16 cellular contexts compared by ENCODE assay signal in the genomic region with DNA sequence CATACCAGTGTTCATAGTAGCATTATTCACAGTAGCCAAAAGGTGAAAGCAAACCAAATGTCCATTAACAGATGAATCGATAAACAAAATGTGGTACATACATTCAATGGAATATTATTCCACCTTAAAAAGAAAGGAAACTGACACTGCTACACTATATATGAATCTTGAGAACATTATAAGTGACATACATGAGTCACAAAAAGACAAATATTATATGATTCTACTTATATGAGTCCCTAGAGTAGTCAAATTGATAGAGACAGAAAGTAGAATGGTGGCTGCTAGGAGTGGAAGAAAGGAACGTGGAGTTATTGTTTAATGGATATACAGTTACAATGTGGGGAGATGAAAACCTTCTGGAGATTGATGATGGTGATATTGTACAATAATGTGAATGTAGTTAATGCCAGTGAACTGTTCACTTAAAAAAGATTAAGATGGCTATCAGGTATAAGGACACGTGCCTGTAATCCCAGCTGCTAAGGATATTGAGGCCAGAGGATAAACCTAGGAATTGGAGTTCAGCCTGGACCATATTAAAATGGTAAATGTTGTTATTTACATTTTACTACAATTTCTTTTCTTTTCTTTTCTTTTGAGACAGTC. TPM values are rescaled to one million over a fixed set of nuclear protein-coding genes. Genes with fewer than 3 reads are reported as not detected.
A peak's percentile ranks its signal among the peaks of the same experiment; 100 is the strongest.
DNase-seq lines count a peak whose midpoint lies in the region; ATAC-seq and TF ChIP-seq lines count a peak whose summit lies in the region.
"Had no signal": no experiment of that assay in that cellular context is flagged by ENCODE, and none has a peak within 500 bp of the region (broad histone marks: within the 10 kb centered on the region; RNA-seq: fewer than 3 reads in every experiment).

No MANE protein-coding gene starts in this region.

- peak overlapping the region; percentile 60 for H3K27ac Mint-ChIP-seq in activated CD4-positive, alpha-beta T cell treated with anti-CD3 and anti-CD28 coated beads, Interleukin-2, amount 10 ng/mL, durations not matched to agents 24 days and 14 days
- peak overlapping the region; percentile 10 to 18 for H3K27ac Mint-ChIP-seq in natural killer cell treated with Interleukin-12 subunit alpha and Interleukin-12 subunit beta and Interleukin-15 and Interleukin-18, amount 100 ng/mL, for 72 hours
- peak overlapping the region in 1 of 2 donors; percentile 14 for H3K27ac Mint-ChIP-seq in natural killer cell
- peak overlapping the region; percentile 9 for H3K27ac Mint-ChIP-seq in activated T-helper 1 cell treated with anti-CD3 and anti-CD28 coated beads, Interleukin-12 subunit alpha, Interleukin-12 subunit beta, Interleukin-2, Interleukin-4 antibody, amounts not matched to agents 30 ng/mL and 10 ng/mL and 1 ng/mL, durations not matched to agents 14 hours and 24 hours and 36 hours
- H3K27ac Mint-ChIP-seq: H9 had no signal

- peaks cover 32% of the 10 kb centered on the region for H3K36me3 Mint-ChIP-seq in activated CD4-positive, alpha-beta T cell treated with anti-CD3 and anti-CD28 coated beads, Interleukin-2, amount 10 ng/mL, durations not matched to agents 24 days and 14 days (ENCODE audit: low read depth)
- no peaks in the 10 kb centered on the region for H3K36me3 Mint-ChIP-seq in natural killer cell treated with Interleukin-12 subunit alpha and Interleukin-12 subunit beta and Interleukin-15 and Interleukin-18, amount 100 ng/mL, for 72 hours
- no peaks in the 10 kb centered on the region for H3K36me3 Mint-ChIP-seq in natural killer cell
- H3K36me3 Mint-ChIP-seq in activated T-helper 1 cell treated with anti-CD3 and anti-CD28 coated beads, Interleukin-12 subunit alpha, Interleukin-12 subunit beta, Interleukin-2, Interleukin-4 antibody, amounts not matched to agents 30 ng/mL and 10 ng/mL and 1 ng/mL, durations not matched to agents 14 hours and 24 hours and 36 hours (ENCODE audit: low read depth) = peaks cover 12% of the 10 kb centered on the region

- H3K9me3 Mint-ChIP-seq in activated CD4-positive, alpha-beta T cell treated with anti-CD3 and anti-CD28 coated beads, Interleukin-2, amount 10 ng/mL, durations not matched to agents 24 days and 14 days = no peaks in the 10 kb centered on the region
- no peaks in the 10 kb centered on the region for H3K9me3 Mint-ChIP-seq in natural killer cell treated with Interleukin-12 subunit alpha and Interleukin-12 subunit beta and Interleukin-15 and Interleukin-18, amount 100 ng/mL, for 72 hours
- H3K9me3 Mint-ChIP-seq in natural killer cell = no peaks in the 10 kb centered on the region
- no peaks in the 10 kb centered on the region for H3K9me3 Mint-ChIP-seq in activated T-helper 1 cell treated with anti-CD3 and anti-CD28 coated beads, Interleukin-12 subunit alpha, Interleukin-12 subunit beta, Interleukin-2, Interleukin-4 antibody, amounts not matched to agents 30 ng/mL and 10 ng/mL and 1 ng/mL, durations not matched to agents 14 hours and 24 hours and 36 hours
- H3K9me3 Mint-ChIP-seq: CD8-positive, alpha-beta memory T cell; H9 had no signal

- ATAC-seq in natural killer cell treated with Interleukin-12 subunit alpha and Interleukin-12 subunit beta and Interleukin-15 and Interleukin-18, amount 100 ng/mL, for 72 hours = peak in 1 of 2 donors; percentile 53
- ATAC-seq in natural killer cell = no peak
- no peak for ATAC-seq in HG03354 (IDR thresholded peaks at IDR 0.05; ENCODE audit: poor library complexity, severe bottlenecking, unreplicated experiment)

- DNase-seq in activated CD4-positive, alpha-beta T cell treated with anti-CD3 and anti-CD28 coated beads, Interleukin-2, amount 10 ng/mL, durations not matched to agents 24 days and 14 days = no peak
- DNase-seq in activated CD4-positive, alpha-beta T cell treated with anti-CD3 and anti-CD28 coated beads, Interleukin-2, amount 50 U/mL, for 4 hours = no peak
- DNase-seq in natural killer cell treated with Interleukin-12 subunit alpha and Interleukin-12 subunit beta and Interleukin-15 and Interleukin-18, amount 100 ng/mL, for 72 hours (ENCODE audit: low spot score) = no peak
- DNase-seq in natural killer cell (no peak), HT-29 (ENCODE audit: low spot score) (no peak), NCI-H345 treated with DMSO at 0.1 percent for 48 hours (lab: John Stamatoyannopoulos, UW; ENCODE audit: unreplicated experiment) (no peak)
- no peak for DNase-seq in activated T-helper 1 cell treated with anti-CD3 and anti-CD28 coated beads, Interleukin-12 subunit alpha, Interleukin-12 subunit beta, Interleukin-2, Interleukin-4 antibody, amounts not matched to agents 30 ng/mL and 10 ng/mL and 1 ng/mL, durations not matched to agents 14 hours and 24 hours and 36 hours (ENCODE audit: low spot score)
- DNase-seq: 8988T; AML-193; Caco-2; CD8-positive, alpha-beta memory T cell; DND-41; GDM1; GOT3; H9 had no signal

- peaks cover 12% of the 10 kb centered on the region for H3K4me1 Mint-ChIP-seq in activated CD4-positive, alpha-beta T cell treated with anti-CD3 and anti-CD28 coated beads, Interleukin-2, amount 10 ng/mL, durations not matched to agents 24 days and 14 days
- peaks cover 6 to 7% of the 10 kb centered on the region in 2 donors for H3K4me1 Mint-ChIP-seq in natural killer cell treated with Interleukin-12 subunit alpha and Interleukin-12 subunit beta and Interleukin-15 and Interleukin-18, amount 100 ng/mL, for 72 hours (ENCODE audit: low read depth in 2 of 2)
- H3K4me1 Mint-ChIP-seq in natural killer cell = no peaks in the 10 kb centered on the region
- peaks cover 5% of the 10 kb centered on the region for H3K4me1 Mint-ChIP-seq in activated T-helper 1 cell treated with anti-CD3 and anti-CD28 coated beads, Interleukin-12 subunit alpha, Interleukin-12 subunit beta, Interleukin-2, Interleukin-4 antibody, amounts not matched to agents 30 ng/mL and 10 ng/mL and 1 ng/mL, durations not matched to agents 14 hours and 24 hours and 36 hours (ENCODE audit: low read depth)
- H3K4me1 Mint-ChIP-seq: H9 had no signal

- no peak overlapping the region for H3K4me3 Mint-ChIP-seq in activated CD4-positive, alpha-beta T cell treated with anti-CD3 and anti-CD28 coated beads, Interleukin-2, amount 10 ng/mL, durations not matched to agents 24 days and 14 days
- no peak overlapping the region for H3K4me3 Mint-ChIP-seq in natural killer cell treated with Interleukin-12 subunit alpha and Interleukin-12 subunit beta and Interleukin-15 and Interleukin-18, amount 100 ng/mL, for 72 hours
- no peak overlapping the region for H3K4me3 Mint-ChIP-seq in natural killer cell
- H3K4me3 Mint-ChIP-seq in activated T-helper 1 cell treated with anti-CD3 and anti-CD28 coated beads, Interleukin-12 subunit alpha, Interleukin-12 subunit beta, Interleukin-2, Interleukin-4 antibody, amounts not matched to agents 30 ng/mL and 10 ng/mL and 1 ng/mL, durations not matched to agents 14 hours and 24 hours and 36 hours = no peak overlapping the region
- H3K4me3 Mint-ChIP-seq: CD8-positive, alpha-beta memory T cell; H9 had no signal

- H3K27me3 Mint-ChIP-seq in activated CD4-positive, alpha-beta T cell treated with anti-CD3 and anti-CD28 coated beads, Interleukin-2, amount 10 ng/mL, durations not matched to agents 24 days and 14 days = no peaks in the 10 kb centered on the region
- no peaks in the 10 kb centered on the region for H3K27me3 Mint-ChIP-seq in natural killer cell treated with Interleukin-12 subunit alpha and Interleukin-12 subunit beta and Interleukin-15 and Interleukin-18, amount 100 ng/mL, for 72 hours
- no peaks in the 10 kb centered on the region for H3K27me3 Mint-ChIP-seq in natural killer cell (ENCODE audit: low read depth in 2 of 2)
- H3K27me3 Mint-ChIP-seq in activated T-helper 1 cell treated with anti-CD3 and anti-CD28 coated beads, Interleukin-12 subunit alpha, Interleukin-12 subunit beta, Interleukin-2, Interleukin-4 antibody, amounts not matched to agents 30 ng/mL and 10 ng/mL and 1 ng/mL, durations not matched to agents 14 hours and 24 hours and 36 hours (ENCODE audit: insufficient read depth) = no peaks in the 10 kb centered on the region

- intact Hi-C loops in activated CD4-positive, alpha-beta T cell treated with anti-CD3 and anti-CD28 coated beads, Interleukin-2, amount 10 ng/mL, durations not matched to agents 24 days and 14 days (cut with micrococcal nuclease) = no loop called here
- intact Hi-C loops in natural killer cell (cut with micrococcal nuclease) = no loop called here
- intact Hi-C loops in activated T-helper 1 cell treated with anti-CD3 and anti-CD28 coated beads, Interleukin-12 subunit alpha, Interleukin-12 subunit beta, Interleukin-2, Interleukin-4 antibody, amounts not matched to agents 30 ng/mL and 10 ng/mL and 1 ng/mL, durations not matched to agents 14 hours and 24 hours and 36 hours (cut with micrococcal nuclease) = no loop called here

- TF ChIP-seq CTCF in natural killer cell (IDR thresholded peaks at IDR 0.05) = no peak

RNA-seq across cellular contexts. Expression of a gene that starts 20.2 kb away (rescaled TPM):
- 26.5 and 29.3 TPM in 2 replicates for total RNA-seq in activated CD4-positive, alpha-beta T cell treated with anti-CD3 and anti-CD28 coated beads, Interleukin-2, amount 10 ng/mL, durations not matched to agents 24 days and 14 days
- 10 to 100 TPM; 20.8 to 46.3 TPM for total RNA-seq in natural killer cell treated with Interleukin-12 subunit alpha and Interleukin-12 subunit beta and Interleukin-15 and Interleukin-18, amount 100 ng/mL, for 72 hours
- total RNA-seq in natural killer cell = 10 to 100 TPM; 20.4 to 26.1 (median 21.9) TPM
- 27.5 and 27.7 TPM in 2 replicates for total RNA-seq in activated T-helper 1 cell treated with anti-CD3 and anti-CD28 coated beads, Interleukin-12 subunit alpha, Interleukin-12 subunit beta, Interleukin-2, Interleukin-4 antibody, amounts not matched to agents 30 ng/mL and 10 ng/mL and 1 ng/mL, durations not matched to agents 14 hours and 24 hours and 36 hours
- total RNA-seq in HT-29 (2014; rRNA removed; shearing (Covaris generic)) = 18.0 and 21.7 TPM in 2 replicates

RNA-seq across cellular contexts. Expression of a gene that starts 28.1 kb away (rescaled TPM):
- 60.5 and 62.2 TPM in 2 replicates for total RNA-seq in activated CD4-positive, alpha-beta T cell treated with anti-CD3 and anti-CD28 coated beads, Interleukin-2, amount 10 ng/mL, durations not matched to agents 24 days and 14 days
- 10 to 100 TPM; 61.7 to 64.0 TPM for total RNA-seq in natural killer cell treated with Interleukin-12 subunit alpha and Interleukin-12 subunit beta and Interleukin-15 and Interleukin-18, amount 100 ng/mL, for 72 hours
- 10 to 100 TPM; 13.4 to 26.5 (median 17.8) TPM for total RNA-seq in natural killer cell
- total RNA-seq in activated T-helper 1 cell treated with anti-CD3 and anti-CD28 coated beads, Interleukin-12 subunit alpha, Interleukin-12 subunit beta, Interleukin-2, Interleukin-4 antibody, amounts not matched to agents 30 ng/mL and 10 ng/mL and 1 ng/mL, durations not matched to agents 14 hours and 24 hours and 36 hours = 52.1 and 63.6 TPM in 2 replicates
- 43.5 and 47.0 TPM in 2 replicates for total RNA-seq in HT-29 (2014; rRNA removed; shearing (Covaris generic))

RNA-seq across cellular contexts. Expression of a gene that starts 28.6 kb away (rescaled TPM):
- total RNA-seq in activated CD4-positive, alpha-beta T cell treated with anti-CD3 and anti-CD28 coated beads, Interleukin-2, amount 10 ng/mL, durations not matched to agents 24 days and 14 days = 29.7 and 32.6 TPM in 2 replicates
- 10 to 100 TPM; 34.8 to 55.5 TPM for total RNA-seq in natural killer cell treated with Interleukin-12 subunit alpha and Interleukin-12 subunit beta and Interleukin-15 and Interleukin-18, amount 100 ng/mL, for 72 hours
- 1 to 10 TPM; 2.0 to 4.0 (median 2.9) TPM for total RNA-seq in natural killer cell
- 29.4 and 32.7 TPM in 2 replicates for total RNA-seq in activated T-helper 1 cell treated with anti-CD3 and anti-CD28 coated beads, Interleukin-12 subunit alpha, Interleukin-12 subunit beta, Interleukin-2, Interleukin-4 antibody, amounts not matched to agents 30 ng/mL and 10 ng/mL and 1 ng/mL, durations not matched to agents 14 hours and 24 hours and 36 hours
- total RNA-seq in HT-29 (2014; rRNA removed; shearing (Covaris generic)) = 9.7 and 10.0 TPM in 2 replicates
